ENCODE assay signal across 9 cellular contexts in genomic region chr19:1237754-1238372, GRCh38. TPM values are rescaled to one million over a fixed set of nuclear protein-coding genes. Genes with fewer than 3 reads are reported as not detected.
DNase-seq lines count a peak whose midpoint lies in the region; ATAC-seq, FAIRE-seq and TF ChIP-seq lines count a peak whose summit lies in the region.
"Had no signal": no experiment of that assay in that cellular context is flagged by ENCODE, and none has a peak within 500 bp of the region (broad histone marks: within the 10 kb centered on the region; RNA-seq: fewer than 3 reads in every experiment).

Gene CBARP (minus strand): TSS chr19:1238005. CDS start chr19:1236100, 1,905 bp downstream.

- H3K9me2 ChIP-seq in GM23248 (ENCODE audit: insufficient read depth) = no peaks in the 10 kb centered on the region

- peak within 1 kb of the TSS; percentile 33 for H3K27ac Mint-ChIP-seq in activated CD4-positive, alpha-beta memory T cell treated with anti-CD3 and anti-CD28 coated beads for 36 hours

- TF ChIP-seq CTCF in fibroblast of lung (conservative IDR thresholded peaks at IDR 0.05 in 1 of 2, IDR thresholded peaks at IDR 0.05 in 1 of 2; ENCODE audit: low read depth in 1 of 2, low read length in 2 of 2) (no peak), pancreas (IDR thresholded peaks at IDR 0.05) (no peak)

- H3K27me3 ChIP-seq in GM23248 (replicated peaks; ENCODE audit: insufficient read depth) = no peaks in the 10 kb centered on the region
- no peaks in the 10 kb centered on the region for H3K27me3 ChIP-seq in fibroblast of lung (ENCODE audit: control insufficient read depth, insufficient read depth, low read length)
- no peaks in the 10 kb centered on the region for H3K27me3 ChIP-seq in pancreas

- H3K4me3 ChIP-seq in GM23248 (peak within 1 kb of the TSS; percentile 78), fibroblast of lung (replicated peaks in 1 of 4; ENCODE audit: control extremely low read depth in 1 of 4, insufficient read depth in 1 of 4, low read depth in 3 of 4, low read length in 4 of 4) (peak within 1 kb of the TSS; percentile 56 to 83 (median 76)), pancreas (peak within 1 kb of the TSS in 3 of 4 donors; percentile 12 to 54 (median 36))

- peak; percentile 43 for DNase-seq in AG08395 (ENCODE audit: low spot score)
- peak; percentile 71 for DNase-seq in GM23248
- DNase-seq in activated CD4-positive, alpha-beta memory T cell treated with anti-CD3 and anti-CD28 coated beads for 36 hours = peak; percentile 38
- no peak for DNase-seq in fibroblast of lung (ENCODE audit: low read depth in 2 of 2)
- no peak for DNase-seq in pancreas
- DNase-seq in germinal center (ENCODE audit: low spot score) = no peak

- peaks cover 16% of the 10 kb centered on the region for H3K79me2 ChIP-seq in GM23248 (ENCODE audit: insufficient read depth)
- H3K79me2 ChIP-seq in fibroblast of lung (ENCODE audit: control insufficient read depth, insufficient read depth, low read length) = peaks cover 12% of the 10 kb centered on the region

- intact Hi-C loops in activated CD4-positive, alpha-beta memory T cell treated with anti-CD3 and anti-CD28 coated beads for 36 hours (cut with micrococcal nuclease) = no loop called here
- intact Hi-C loops in pancreas (cut with DNase I) = no loop called here

- H3K9ac ChIP-seq in GM23248 (peak within 1 kb of the TSS; percentile 76), fibroblast of lung (ENCODE audit: insufficient read depth, low read length) (peak within 1 kb of the TSS; percentile 78)

- peaks cover 23% of the 10 kb centered on the region for H3K4me1 Mint-ChIP-seq in activated CD4-positive, alpha-beta memory T cell treated with anti-CD3 and anti-CD28 coated beads for 36 hours (ENCODE audit: low read depth)

- H3K9me3 Mint-ChIP-seq in activated CD4-positive, alpha-beta memory T cell treated with anti-CD3 and anti-CD28 coated beads for 36 hours = no peaks in the 10 kb centered on the region

- peaks cover 18% of the 10 kb centered on the region for H3K4me1 ChIP-seq in GM23248 (ENCODE audit: insufficient read depth)
- peaks cover 17% of the 10 kb centered on the region for H3K4me1 ChIP-seq in fibroblast of lung (ENCODE audit: control insufficient read depth, extremely low read depth, insufficient read depth, low read length)
- peaks cover 24 to 29% (median 28%) of the 10 kb centered on the region in 3 donors for H3K4me1 ChIP-seq in pancreas

- H2AFZ ChIP-seq in GM23248 (peak within 1 kb of the TSS; percentile 70), fibroblast of lung (ENCODE audit: low read length) (no peak within 1 kb of the TSS)

- H3K4me3 Mint-ChIP-seq in activated CD4-positive, alpha-beta memory T cell treated with anti-CD3 and anti-CD28 coated beads for 36 hours = peak within 1 kb of the TSS; percentile 64

- H3K4me2 ChIP-seq in GM23248 (ENCODE audit: unreplicated experiment) = peak within 1 kb of the TSS; percentile 74
- H3K4me2 ChIP-seq in fibroblast of lung (ENCODE audit: extremely low read depth, insufficient read depth, low read length) = peak within 1 kb of the TSS; percentile 92

- H4K20me1 ChIP-seq in GM23248 (ENCODE audit: insufficient read depth) (no peaks in the 10 kb centered on the region), fibroblast of lung (ENCODE audit: control insufficient read depth, extremely low read depth, insufficient read depth, low read length) (no peaks in the 10 kb centered on the region)

- FAIRE-seq in pancreas (lab: Jason Lieb, UNC) = no peak

- H3K27me3 Mint-ChIP-seq in activated CD4-positive, alpha-beta memory T cell treated with anti-CD3 and anti-CD28 coated beads for 36 hours = peaks cover 9% of the 10 kb centered on the region

- H3K9me3 ChIP-seq in GM23248 (ENCODE audit: low read depth) (no peaks in the 10 kb centered on the region), fibroblast of lung (ENCODE audit: control insufficient read depth, insufficient read depth, low read depth, low read length) (no peaks in the 10 kb centered on the region), pancreas (no peaks in the 10 kb centered on the region)

- H3K36me3 ChIP-seq in GM23248 (ENCODE audit: low read depth) (no peaks in the 10 kb centered on the region), fibroblast of lung (ENCODE audit: control insufficient read depth, insufficient read depth, low read length) (peaks cover 16% of the 10 kb centered on the region), pancreas (no peaks in the 10 kb centered on the region)

- in situ Hi-C loops in GM23248 (cut with MboI) = no loop called here

- POLR2A ChIA-PET in activated CD4-positive, alpha-beta memory T cell treated with anti-CD3 and anti-CD28 coated beads for 36 hours (lab: Charles Lee) = interaction anchor here (0.7 to 1.4 kb wide), 2 partner anchors 31 to 124 kb away, joined by 3 to 5 read pairs; partner anchors contain the start of gene CIRBP

- no peaks in the 10 kb centered on the region for H3K36me3 Mint-ChIP-seq in activated CD4-positive, alpha-beta memory T cell treated with anti-CD3 and anti-CD28 coated beads for 36 hours

- CTCF ChIA-PET in activated CD4-positive, alpha-beta memory T cell treated with anti-CD3 and anti-CD28 coated beads for 36 hours (lab: Charles Lee) = interaction anchor here (1.1 to 1.2 kb wide), 2 partner anchors 14 to 221 kb away, joined by 3 to 4 read pairs; no protein-coding TSS in a partner anchor

- H3K27ac ChIP-seq in GM23248 (no peak within 1 kb of the TSS), fibroblast of lung (ENCODE audit: insufficient read depth, low read length) (peak within 1 kb of the TSS; percentile 43), pancreas (peak within 1 kb of the TSS in 1 of 4 donors; percentile 4)

- ATAC-seq in pancreas = no peak
- no peak for ATAC-seq in GM21381 (IDR thresholded peaks at IDR 0.05; ENCODE audit: unreplicated experiment)
- no peak for ATAC-seq in GM18502 (IDR thresholded peaks at IDR 0.05; ENCODE audit: poor library complexity, unreplicated experiment)
- ATAC-seq: left colon had no signal

- WGBS in GM23248 (ENCODE audit: low coverage in 1 of 2, low lambda C conversion rate in 2 of 2, missing lambda C conversion rate in 2 of 2), 2 experiments = 0 to 1% methylated on average over 11 to 28 of the region's 87 CpGs
- WGBS in pancreas, 2 donors = 1 to 4% methylated on average over 25 to 87 of the region's 87 CpGs

- H3F3A ChIP-seq in GM23248 (ENCODE audit: insufficient read depth) = peaks cover 16% of the 10 kb centered on the region

RNA-seq across cellular contexts. Expression of gene CBARP, which starts in this region (rescaled TPM):
- total RNA-seq in GM23248 (2014; rRNA removed; shearing (Covaris generic)) = 2.7 and 4.5 TPM in 2 replicates
- polyA plus RNA-seq in GM23248 (2016; fragmentation: Nextera tagmentation; extraction: Ambion mirVana) (0.29 and 0.41 TPM in 2 replicates), fibroblast of lung (0.31 and 1.0 TPM in 2 replicates), pancreas (1 to 10 TPM; 2.0 to 2.6 TPM)
- 1 to 10 TPM; 1.3 to 2.1 TPM for total RNA-seq in activated CD4-positive, alpha-beta memory T cell treated with anti-CD3 and anti-CD28 coated beads for 36 hours
- total RNA-seq in fibroblast of lung (1.5 TPM in 2 replicates), pancreas (1 to 10 TPM in 1 of 6 donors, under 1 TPM in 5; 0.16 to 1.1 (median 0.51) TPM)
- 2.1 and 5.0 TPM in 2 replicates for polyA plus RNA-seq in fibroblast of lung (2012)
- polyA minus RNA-seq in fibroblast of lung (ENCODE audit: low replicate concordance) = 0.94 and 3.6 TPM in 2 replicates

Comparison
In these comparisons a context has a peak if more than half of its experiments do, and no peak if none do; other contexts are left out.
1. DNase-seq: peak in AG08395 (single experiment), GM23248 (single experiment) and activated CD4-positive, alpha-beta memory T cell treated with anti-CD3 and anti-CD28 coated beads for 36 hours (single experiment); none in fibroblast of lung (0 of 2), pancreas (0 of 6) and germinal center (single experiment).
2. Peak in every context shown above with its lines, with median percentiles within 50 percentile points of each other: H3K4me3 ChIP-seq.